2 cellular contexts compared by ENCODE assay signal in the genomic region with DNA sequence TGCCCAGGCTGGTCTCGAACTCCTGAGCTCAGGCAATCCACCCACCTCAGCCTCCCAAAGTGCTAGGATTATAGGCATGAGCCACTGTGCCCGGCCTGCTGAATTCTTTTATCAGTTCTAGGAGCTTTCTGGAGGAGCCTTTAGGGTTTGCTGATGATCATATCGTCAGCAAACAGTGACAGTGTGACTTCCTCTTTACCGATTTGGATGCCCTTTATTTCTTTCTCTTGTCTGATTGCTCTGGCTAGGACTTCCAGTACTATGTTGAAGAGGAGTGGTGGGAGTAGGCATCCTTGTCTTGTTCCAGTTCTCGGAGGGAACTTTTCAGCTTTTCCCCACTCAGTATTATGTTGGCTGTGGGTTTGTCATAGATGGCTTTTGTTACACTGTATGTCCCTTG. TPM values are rescaled to one million over a fixed set of nuclear protein-coding genes. Genes with fewer than 3 reads are reported as not detected.
"Had no signal": no experiment of that assay in that cellular context is flagged by ENCODE, and none has a peak within 500 bp of the region (broad histone marks: within the 10 kb centered on the region; RNA-seq: fewer than 3 reads in every experiment).

No MANE protein-coding gene starts in this region.

RNA-seq across cellular contexts. Expression of a gene that starts 35.3 kb away (rescaled TPM):
- total RNA-seq: IMR-90 had no signal
- polyA plus RNA-seq: IgD-negative memory B cell had no signal
